20 cellular contexts compared by ENCODE assay signal in genomic region chr11:68351450-68352275, GRCh38. TPM values are rescaled to one million over a fixed set of nuclear protein-coding genes. Genes with fewer than 3 reads are reported as not detected.
DNase-seq lines count a peak whose midpoint lies in the region; ATAC-seq and TF ChIP-seq lines count a peak whose summit lies in the region.
"Had no signal": no experiment of that assay in that cellular context is flagged by ENCODE, and none has a peak within 500 bp of the region (broad histone marks: within the 10 kb centered on the region; RNA-seq: fewer than 3 reads in every experiment).

No MANE protein-coding gene starts in this region.

- intact Hi-C loops in esophagus squamous epithelium (cut with DNase I): no loop called here

- DNase-seq in NCI-H226 (peak; percentile 2), esophagus squamous epithelium (lab: John Stamatoyannopoulos, UW) (no peak), kidney glomerular epithelial cell (lab: John Stamatoyannopoulos, UW) (no peak), GM20000 (ENCODE audit: low spot score) (no peak), nucleus accumbens (lab: John Stamatoyannopoulos, UW) (no peak)
- DNase-seq: activated CD8-positive, alpha-beta memory T cell treated with anti-CD3 and anti-CD28 coated beads, Interleukin-2, amount 10 ng/mL, durations not matched to agents 7 days and 5 days; activated naive CD8-positive, alpha-beta T cell treated with anti-CD3 and anti-CD28 coated beads, Interleukin-2, amount 50 U/mL, for 24 hours; CD8-positive, alpha-beta memory T cell; DMS79 treated with DMSO at 0.1 percent for 48 hours; effector memory CD4-positive, alpha-beta T cell; hippocampal formation; Kasumi-1; nephron progenitor cell; Peyer's patch; stimulated activated CD4-positive, alpha-beta T cell treated with anti-CD3 and anti-CD28 coated beads, Interleukin-15, amount 100 ng/mL, for 24 hours had no signal

- H3K9ac ChIP-seq in BLaER1 treated with 17β-estradiol and CSF1 and Interleukin-3, amounts not matched to agents 10 nM and 100 nM: no peak overlapping the region
- no peak overlapping the region for H3K9ac ChIP-seq in rectal smooth muscle tissue (ENCODE audit: low read length)

- no peaks in the 10 kb centered on the region; a peak in 1 of 22 replicates for H3K9me3 ChIP-seq in BLaER1 treated with 17β-estradiol and CSF1 and Interleukin-3, amounts not matched to agents 10 nM and 100 nM (replicated peaks in 1 of 11)
- H3K9me3 ChIP-seq in esophagus squamous epithelium: no peaks in the 10 kb centered on the region
- H3K9me3 ChIP-seq: Peyer's patch had no signal

- peaks cover 37 to 90% (median 77%) of the 10 kb centered on the region in 10 experiments for H3K4me1 ChIP-seq in BLaER1 treated with 17β-estradiol and CSF1 and Interleukin-3, amounts not matched to agents 10 nM and 100 nM
- H3K4me1 ChIP-seq in esophagus squamous epithelium (peaks cover 11 to 71% (median 24%) of the 10 kb centered on the region in 3 donors), rectal smooth muscle tissue (ENCODE audit: control insufficient read depth, insufficient read depth, low read length) (peaks cover 45% of the 10 kb centered on the region)

- H4K20me1 ChIP-seq in BLaER1 treated with 17β-estradiol and CSF1 and Interleukin-3, amounts not matched to agents 10 nM and 100 nM: peaks cover 27 to 100% (median 98%) of the 10 kb centered on the region in 11 experiments; a peak in 20 of 22 replicates

- H3K27ac ChIP-seq in BLaER1 treated with 17β-estradiol and CSF1 and Interleukin-3, amounts not matched to agents 10 nM and 100 nM: peak overlapping the region in 1 of 11 experiments; percentile 15; a peak in 1 of 22 replicates
- H3K27ac ChIP-seq in esophagus squamous epithelium (peak overlapping the region; percentile 4 to 89 (median 82)), rectal smooth muscle tissue (ENCODE audit: low read depth, low read length) (peak overlapping the region; percentile 92)

- peak overlapping the region in 8 of 11 experiments; percentile 27 to 73 (median 63); a peak in 14 of 22 replicates for H3K4me2 ChIP-seq in BLaER1 treated with 17β-estradiol and CSF1 and Interleukin-3, amounts not matched to agents 10 nM and 100 nM

- no peak for ATAC-seq in HG03378 (IDR thresholded peaks at IDR 0.05; ENCODE audit: unreplicated experiment)
- ATAC-seq: activated CD8-positive, alpha-beta memory T cell treated with anti-CD3 and anti-CD28 coated beads, Interleukin-2, amount 10 ng/mL, durations not matched to agents 7 days and 5 days; activated naive CD8-positive, alpha-beta T cell treated with anti-CD3 and anti-CD28 coated beads, Interleukin-2, amount 50 U/mL, for 24 hours; activated T-helper 17 cell treated with anti-CD3 and anti-CD28 coated beads, Interleukin-2, amount 50 U/mL, for 72 hours; stimulated activated memory B cell treated with anti-CD40 and anti-IgM and Interleukin-4, amounts not matched to agents 10 μg/mL and 1 μg/mL and 100 μg/mL, for 72 hours had no signal

- peaks cover 0 to 71% (median 35%) of the 10 kb centered on the region in 11 experiments; a peak in 14 of 22 replicates for H3K36me3 ChIP-seq in BLaER1 treated with 17β-estradiol and CSF1 and Interleukin-3, amounts not matched to agents 10 nM and 100 nM
- peaks cover 0 to 24% (median 6%) of the 10 kb centered on the region in 3 donors for H3K36me3 ChIP-seq in esophagus squamous epithelium
- H3K36me3 ChIP-seq in rectal smooth muscle tissue (ENCODE audit: control insufficient read depth, insufficient read depth, low read length): no peaks in the 10 kb centered on the region

- no peak overlapping the region for H3K4me3 ChIP-seq in BLaER1 treated with 17β-estradiol and CSF1 and Interleukin-3, amounts not matched to agents 10 nM and 100 nM
- H3K4me3 ChIP-seq in esophagus squamous epithelium (no peak overlapping the region), rectal smooth muscle tissue (ENCODE audit: low read length) (no peak overlapping the region)
- H3K4me3 ChIP-seq: Peyer's patch had no signal

- 77 to 89% methylated on average over 16 to 29 of the region's 32 CpGs for WGBS in esophagus squamous epithelium, 2 donors

- no peak for TF ChIP-seq POLR2A in esophagus squamous epithelium (IDR thresholded peaks at IDR 0.05)

- H3K27me3 ChIP-seq in BLaER1 treated with 17β-estradiol and CSF1 and Interleukin-3, amounts not matched to agents 10 nM and 100 nM: no peaks in the 10 kb centered on the region
- H3K27me3 ChIP-seq in esophagus squamous epithelium: no peaks in the 10 kb centered on the region
- no peaks in the 10 kb centered on the region for H3K27me3 ChIP-seq in rectal smooth muscle tissue (ENCODE audit: control insufficient read depth, insufficient read depth, low read length)
- H3K27me3 ChIP-seq: Peyer's patch had no signal

- TF ChIP-seq CTCF in esophagus squamous epithelium (IDR thresholded peaks at IDR 0.05) (no peak), GM20000 (IDR thresholded peaks at IDR 0.05; ENCODE audit: extremely low read depth, missing control alignments) (no peak)

RNA-seq across cellular contexts. Expression of gene LRP5, which starts 39.3 kb away (rescaled TPM):
- total RNA-seq in esophagus squamous epithelium: 10 to 100 TPM; 13.7 to 24.0 (median 20.9) TPM
